Comparison of ENCODE assay signal across 10 cellular contexts in genomic region chr14:103404032-103404918, GRCh38. TPM values are rescaled to one million over a fixed set of nuclear protein-coding genes. Genes with fewer than 3 reads are reported as not detected.
DNase-seq lines count a peak whose midpoint lies in the region; ATAC-seq and TF ChIP-seq lines count a peak whose summit lies in the region.
"Had no signal": no experiment of that assay in that cellular context is flagged by ENCODE, and none has a peak within 500 bp of the region (broad histone marks: within the 10 kb centered on the region; RNA-seq: fewer than 3 reads in every experiment).

No MANE protein-coding gene starts in this region.

- no peak for TF ChIP-seq CTCF in hepatocyte (IDR thresholded peaks at IDR 0.05; ENCODE audit: poor library complexity)
- TF ChIP-seq CTCF in testis (IDR thresholded peaks at IDR 0.05): no peak
- no peak for TF ChIP-seq CTCF in mucosa of descending colon (IDR thresholded peaks at IDR 0.05)

- ATAC-seq in activated T-cell treated with anti-CD3 and anti-CD28 coated beads, Interleukin-2, amount 50 U/mL, for 72 hours (replicated peaks in 1 of 2): no peak
- no peak for ATAC-seq in activated naive CD8-positive, alpha-beta T cell treated with anti-CD3 and anti-CD28 coated beads, Interleukin-2, amount 50 U/mL, for 24 hours
- no peak for ATAC-seq in mucosa of descending colon
- ATAC-seq: HCT116 had no signal

- WGBS in hepatocyte (ENCODE audit: low lambda C conversion rate, missing lambda C conversion rate): 70% methylated on average over 9 of the region's 9 CpGs
- WGBS in testis, 2 donors: 41 to 46% methylated on average over 9 of the region's 9 CpGs

- peaks cover 73% of the 10 kb centered on the region for H4K20me1 ChIP-seq in hepatocyte (ENCODE audit: insufficient read depth, poor library complexity, severe bottlenecking)

- H3K36me3 ChIP-seq in hepatocyte (replicated peaks; ENCODE audit: insufficient read depth, low read depth): no peaks in the 10 kb centered on the region
- H3K36me3 ChIP-seq in testis (ENCODE audit: low read depth, missing control alignments): no peaks in the 10 kb centered on the region
- no peaks in the 10 kb centered on the region for H3K36me3 ChIP-seq in mucosa of descending colon (ENCODE audit: low read depth)

- peak overlapping the region; percentile 98 for H3K27ac Mint-ChIP-seq in activated T-cell treated with anti-CD3 and anti-CD28 coated beads, Interleukin-2, amount 50 U/mL, for 72 hours
- peak overlapping the region; percentile 17 for H3K27ac Mint-ChIP-seq in activated naive CD8-positive, alpha-beta T cell treated with anti-CD3 and anti-CD28 coated beads, Interleukin-2, amount 50 U/mL, for 24 hours

- H3K27ac ChIP-seq in hepatocyte (peak overlapping the region; percentile 71), testis (peak overlapping the region; percentile 90 to 93)

- peaks cover 52% of the 10 kb centered on the region for H3K4me1 Mint-ChIP-seq in activated T-cell treated with anti-CD3 and anti-CD28 coated beads, Interleukin-2, amount 50 U/mL, for 72 hours (ENCODE audit: low read depth)
- peaks cover 44% of the 10 kb centered on the region for H3K4me1 Mint-ChIP-seq in activated naive CD8-positive, alpha-beta T cell treated with anti-CD3 and anti-CD28 coated beads, Interleukin-2, amount 50 U/mL, for 24 hours

- peak overlapping the region; percentile 21 to 86 for H3K4me3 Mint-ChIP-seq in activated T-cell treated with anti-CD3 and anti-CD28 coated beads, Interleukin-2, amount 50 U/mL, for 72 hours
- no peak overlapping the region for H3K4me3 Mint-ChIP-seq in activated naive CD8-positive, alpha-beta T cell treated with anti-CD3 and anti-CD28 coated beads, Interleukin-2, amount 50 U/mL, for 24 hours

- no peaks in the 10 kb centered on the region for H3K27me3 Mint-ChIP-seq in activated T-cell treated with anti-CD3 and anti-CD28 coated beads, Interleukin-2, amount 50 U/mL, for 72 hours (ENCODE audit: low read depth)
- H3K27me3 Mint-ChIP-seq in activated naive CD8-positive, alpha-beta T cell treated with anti-CD3 and anti-CD28 coated beads, Interleukin-2, amount 50 U/mL, for 24 hours: no peaks in the 10 kb centered on the region

- no peak for TF ChIP-seq POLR2A in testis (IDR thresholded peaks at IDR 0.05)

- no peak overlapping the region for H2AFZ ChIP-seq in hepatocyte

- H3K36me3 Mint-ChIP-seq in activated T-cell treated with anti-CD3 and anti-CD28 coated beads, Interleukin-2, amount 50 U/mL, for 72 hours (ENCODE audit: insufficient read depth in 2 of 2): peaks cover 0 to 10% of the 10 kb centered on the region in 2 donors
- peaks cover 24% of the 10 kb centered on the region for H3K36me3 Mint-ChIP-seq in activated naive CD8-positive, alpha-beta T cell treated with anti-CD3 and anti-CD28 coated beads, Interleukin-2, amount 50 U/mL, for 24 hours (ENCODE audit: low read depth)

- DNase-seq in activated T-cell treated with anti-CD3 and anti-CD28 coated beads, Interleukin-2, amount 50 U/mL, for 72 hours: no peak
- DNase-seq in activated T-cell treated with anti-CD3 and anti-CD28 coated beads, Interleukin-2, amount 50 U/mL, for 48 hours: no peak
- DNase-seq in activated naive CD8-positive, alpha-beta T cell treated with anti-CD3 and anti-CD28 coated beads, Interleukin-2, amount 50 U/mL, for 24 hours: no peak
- DNase-seq in hepatocyte (ENCODE audit: low spot score) (peak; percentile 40), testis (no peak), mucosa of descending colon (no peak), 8988T (no peak)
- no peak for DNase-seq in activated CD4-positive, CD25-positive, alpha-beta regulatory T cell treated with anti-CD3 and anti-CD28 coated beads, Interleukin-2, amount 50 U/mL, for 72 hours

- H3K4me1 ChIP-seq in hepatocyte (ENCODE audit: insufficient read depth) (peaks cover 19% of the 10 kb centered on the region), testis (peaks cover 75% of the 10 kb centered on the region), mucosa of descending colon (ENCODE audit: low read depth) (peaks cover 5% of the 10 kb centered on the region)

- peaks cover 99% of the 10 kb centered on the region for H3K79me2 ChIP-seq in hepatocyte

- H3K27me3 ChIP-seq in hepatocyte: no peaks in the 10 kb centered on the region
- no peaks in the 10 kb centered on the region for H3K27me3 ChIP-seq in testis
- H3K27me3 ChIP-seq: esophagus muscularis mucosa had no signal

- H3K4me2 ChIP-seq in hepatocyte: peak overlapping the region; percentile 65

- intact Hi-C loops in testis (cut with DNase I; ENCODE audit: low total_unique reads) (no loop called here), mucosa of descending colon (cut with DNase I, micrococcal nuclease) (no loop called here)

- H3K4me3 ChIP-seq in hepatocyte: no peak overlapping the region
- H3K4me3 ChIP-seq in testis: no peak overlapping the region
- no peak overlapping the region for H3K4me3 ChIP-seq in mucosa of descending colon
- H3K4me3 ChIP-seq: esophagus muscularis mucosa had no signal

- H3K9me3 Mint-ChIP-seq in activated T-cell treated with anti-CD3 and anti-CD28 coated beads, Interleukin-2, amount 50 U/mL, for 72 hours: no peaks in the 10 kb centered on the region
- H3K9me3 Mint-ChIP-seq in activated naive CD8-positive, alpha-beta T cell treated with anti-CD3 and anti-CD28 coated beads, Interleukin-2, amount 50 U/mL, for 24 hours: no peaks in the 10 kb centered on the region

- H3K9me2 ChIP-seq in hepatocyte (replicated peaks; ENCODE audit: insufficient read depth): no peaks in the 10 kb centered on the region

- H3K9me3 ChIP-seq in hepatocyte (ENCODE audit: low read depth) (no peaks in the 10 kb centered on the region), testis (no peaks in the 10 kb centered on the region), mucosa of descending colon (no peaks in the 10 kb centered on the region)
- H3K9me3 ChIP-seq: esophagus muscularis mucosa had no signal

RNA-seq across cellular contexts. Expression of gene MARK3, which starts 19.1 kb away (rescaled TPM):
- total RNA-seq in activated T-cell treated with anti-CD3 and anti-CD28 coated beads, Interleukin-2, amount 50 U/mL, for 72 hours: 10 to 100 TPM; 80.6 to 95.5 TPM
- 59.2 and 71.7 TPM in 2 replicates for total RNA-seq in hepatocyte
- 56.3 and 76.7 TPM in 2 replicates for polyA plus RNA-seq in hepatocyte
- total RNA-seq in testis: 100 to 1,000 TPM; 172 to 198 TPM
- polyA plus RNA-seq in testis (ENCODE audit: insufficient read depth, low read depth, low replicate concordance): 93.9 TPM
- total RNA-seq in mucosa of descending colon: 10 to 100 TPM; 60.8 to 85.7 (median 66.8) TPM
